Comparison of ENCODE assay signal across 8 cellular contexts in genomic region chr19:54464044-54464623, GRCh38. TPM values are rescaled to one million over a fixed set of nuclear protein-coding genes. Genes with fewer than 3 reads are reported as not detected.
DNase-seq lines count a peak whose midpoint lies in the region; ATAC-seq and TF ChIP-seq lines count a peak whose summit lies in the region.

No MANE protein-coding gene starts in this region.

- CTCF ChIA-PET in AG04449 (lab: Yijun Ruan, JAX): no interaction called here

- H3K4me3 ChIP-seq in AG04449 (ENCODE audit: low read depth, low read length): peak overlapping the region; percentile 63

- POLR2A ChIA-PET in AG04449 (lab: Yijun Ruan, JAX): interaction anchor here (0.6 to 3.4 kb wide), 6 partner anchors 9 to 1108 kb away, joined by 3 to 49 read pairs (median 14); partner anchors contain the start of genes CDC42EP5 and LENG8

- intact Hi-C loops in left colon (cut with DNase I, micrococcal nuclease): no loop called here

- H3K27ac ChIP-seq in cingulate gyrus (ENCODE audit: low read depth, low read length): peak overlapping the region; percentile 66

- no peak for DNase-seq in AG04449 (ENCODE audit: low read depth, low spot score)
- DNase-seq in NCI-H446 (lab: John Stamatoyannopoulos, UW): peak; percentile 96 to 99
- DNase-seq in activated CD4-positive, alpha-beta T cell treated with anti-CD3 and anti-CD28 coated beads for 4 hours: peak; percentile 76 to 79
- DNase-seq in left colon: peak; percentile 97 to 98
- peak; percentile 87 for DNase-seq in stimulated activated CD4-positive, alpha-beta T cell treated with anti-CD3 and anti-CD28 coated beads, Interleukin-4, amount 100 ng/mL, for 24 hours

- TF ChIP-seq CTCF in AG04449 (IDR thresholded peaks at IDR 0.05; ENCODE audit: insufficient read depth, low read length, missing control alignments): no peak

- ATAC-seq in GM18909 (IDR thresholded peaks at IDR 0.05; ENCODE audit: poor library complexity, unreplicated experiment): peak; percentile 42
- ATAC-seq in HG03139 (IDR thresholded peaks at IDR 0.05; ENCODE audit: unreplicated experiment): peak; percentile 43
- ATAC-seq in left colon: peak; percentile 49

RNA-seq across cellular contexts. Expression of gene LENG9, which starts 0.6 kb away (rescaled TPM):
- 10 to 100 TPM; 16.7 to 17.1 TPM for total RNA-seq in left colon

RNA-seq across cellular contexts. Expression of gene CDC42EP5, which starts 9.0 kb away (rescaled TPM):
- total RNA-seq in left colon: 100 to 1,000 TPM; 501 to 569 TPM

RNA-seq across cellular contexts. Expression of gene LENG8, which starts 15.1 kb away (rescaled TPM):
- 100 to 1,000 TPM; 146 to 156 TPM for total RNA-seq in left colon

RNA-seq across cellular contexts. Expression of gene LAIR2, which starts 38.5 kb away (rescaled TPM):
- total RNA-seq in left colon: not detected

RNA-seq across cellular contexts. Expression of gene TTYH1, which starts 48.9 kb away (rescaled TPM):
- total RNA-seq in left colon: 1 to 10 TPM in 1 of 2 donors, not detected in 1; 1.1 TPM
